1 cellular context compared by ENCODE assay signal in the genomic region with DNA sequence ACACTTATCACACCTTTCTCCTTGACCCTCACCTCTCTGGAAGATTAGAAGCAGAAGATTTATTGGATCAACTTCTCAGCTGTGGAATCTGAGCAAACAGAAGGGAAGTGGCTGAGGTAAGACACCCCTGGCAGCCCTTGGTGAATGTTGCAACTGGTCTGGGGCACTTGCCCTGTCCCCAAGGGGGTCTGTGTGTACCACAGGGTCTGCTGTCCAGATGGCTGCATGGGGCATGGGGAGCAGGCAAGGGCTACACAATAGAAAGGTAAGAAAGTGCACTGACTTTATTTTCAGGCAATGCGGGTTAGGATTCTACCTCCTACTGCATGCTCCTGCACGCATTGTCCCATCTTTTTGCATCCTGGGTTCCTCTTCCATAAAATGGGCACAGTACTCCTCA.
TF ChIP-seq lines count a peak whose summit lies in the region.

No MANE protein-coding gene starts in this region.

TF ChIP-seq in H1, 55 proteins besides CTCF, POLR2A, EP300 and RAD21:
- TF ChIP-seq SUZ12 (IDR thresholded peaks at IDR 0.05; ENCODE audit: low read length) = no peak
- no peak for TF ChIP-seq GABPA (IDR thresholded peaks at IDR 0.05; ENCODE audit: borderline replicate concordance, insufficient read depth, low read length)
- no peak for TF ChIP-seq FOSL1 (IDR thresholded peaks at IDR 0.05; ENCODE audit: insufficient read depth, low read depth, low read length)
- TF ChIP-seq CBX8 (IDR thresholded peaks at IDR 0.05; ENCODE audit: borderline replicate concordance, low read depth, low read length) = no peak
- TF ChIP-seq SP2 (IDR thresholded peaks at IDR 0.05; ENCODE audit: low read length) = no peak
- TF ChIP-seq, protein P1, sequence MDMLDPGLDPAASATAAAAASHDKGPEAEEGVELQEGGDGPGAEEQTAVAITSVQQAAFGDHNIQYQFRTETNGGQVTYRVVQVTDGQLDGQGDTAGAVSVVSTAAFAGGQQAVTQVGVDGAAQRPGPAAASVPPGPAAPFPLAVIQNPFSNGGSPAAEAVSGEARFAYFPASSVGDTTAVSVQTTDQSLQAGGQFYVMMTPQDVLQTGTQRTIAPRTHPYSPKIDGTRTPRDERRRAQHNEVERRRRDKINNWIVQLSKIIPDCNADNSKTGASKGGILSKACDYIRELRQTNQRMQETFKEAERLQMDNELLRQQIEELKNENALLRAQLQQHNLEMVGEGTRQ (IDR thresholded peaks at IDR 0.05; ENCODE audit: low read length) = no peak
- no peak for TF ChIP-seq NANOG (IDR thresholded peaks at IDR 0.05; ENCODE audit: insufficient read depth, low read depth, low read length, poor library complexity, severe bottlenecking)
- no peak for TF ChIP-seq CREB1 (IDR thresholded peaks at IDR 0.05)
- no peak for TF ChIP-seq BCL11A (IDR thresholded peaks at IDR 0.05; ENCODE audit: low read depth in 2 of 2, low read length in 2 of 2)
- no peak for TF ChIP-seq KDM4A (IDR thresholded peaks at IDR 0.05; ENCODE audit: low read depth, low read length, severe bottlenecking)
- TF ChIP-seq RNF2 (IDR thresholded peaks at IDR 0.05; ENCODE audit: borderline replicate concordance, low read depth, low read length, missing control alignments, poor library complexity, severe bottlenecking) = no peak
- no peak for TF ChIP-seq ASH2L (IDR thresholded peaks at IDR 0.05; ENCODE audit: low read length)
- no peak for TF ChIP-seq JUND (IDR thresholded peaks at IDR 0.05; ENCODE audit: low read length)
- TF ChIP-seq TCF12 (IDR thresholded peaks at IDR 0.05; ENCODE audit: low read depth, low read length) = no peak
- TF ChIP-seq GTF2F1 (IDR thresholded peaks at IDR 0.05; ENCODE audit: borderline replicate concordance, low read depth, low read length) = no peak
- TF ChIP-seq CHD2 (IDR thresholded peaks at IDR 0.05; ENCODE audit: low read length) = no peak
- no peak for TF ChIP-seq SIX5 (IDR thresholded peaks at IDR 0.05; ENCODE audit: low read depth, low read length)
- no peak for TF ChIP-seq CBX5 (IDR thresholded peaks at IDR 0.05; ENCODE audit: low read depth, low read length)
